Comparison of ENCODE assay signal across 8 cellular contexts in the genomic region with DNA sequence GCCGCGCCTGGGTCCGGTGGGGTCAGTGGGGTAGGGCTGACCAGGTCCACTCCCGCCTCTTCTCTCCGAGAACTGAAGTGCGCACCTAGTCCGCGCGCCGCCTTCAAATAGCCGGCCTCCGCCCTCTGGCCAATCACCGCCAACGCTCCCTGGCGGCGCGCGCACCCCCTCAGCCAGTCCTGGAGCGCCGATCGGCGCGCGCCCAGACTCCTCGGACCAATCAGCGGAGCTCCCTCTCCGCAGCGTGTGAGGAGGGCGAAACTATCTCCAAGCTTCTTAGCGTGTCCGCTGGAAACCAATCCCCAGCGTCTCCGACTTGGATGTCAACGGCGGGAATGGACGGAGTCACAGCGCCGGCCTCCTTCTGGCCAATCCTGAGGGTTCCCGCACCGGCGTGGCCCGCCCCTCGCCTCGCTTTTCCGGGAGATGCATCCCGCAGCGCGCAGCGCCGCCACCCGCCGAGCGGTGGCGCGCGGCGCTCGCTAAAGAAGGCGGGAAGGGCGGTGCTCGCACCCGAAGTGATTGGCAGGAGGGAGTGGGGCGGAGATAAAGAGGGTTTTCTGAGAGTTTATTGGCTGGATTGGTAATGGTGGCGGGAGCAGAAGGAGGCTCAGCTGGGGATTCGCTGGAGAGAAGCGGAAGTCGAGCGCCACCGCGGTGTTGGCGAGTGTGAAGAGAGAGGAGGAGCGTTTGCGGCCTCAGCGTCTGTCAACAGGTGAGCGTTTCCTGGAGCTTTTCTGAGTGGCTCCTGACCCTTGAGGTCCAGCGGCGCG. TPM values are rescaled to one million over a fixed set of nuclear protein-coding genes. Genes with fewer than 3 reads are reported as not detected.
A peak's percentile ranks its signal among the peaks of the same experiment; 100 is the strongest.
DNase-seq lines count a peak whose midpoint lies in the region; ATAC-seq, FAIRE-seq and TF ChIP-seq lines count a peak whose summit lies in the region.

A gene (minus strand): TSS at position 81 of the 773 bp plus-strand sequence. CDS start 133 bp downstream, outside the sequence.

- H3K36me3 Mint-ChIP-seq in T-cell (peaks cover 4% of the 10 kb centered on the region), type B pancreatic cell (no peaks in the 10 kb centered on the region)

- H3K27me3 Mint-ChIP-seq in T-cell, result no peaks in the 10 kb centered on the region
- H3K27me3 Mint-ChIP-seq in type B pancreatic cell, result no peaks in the 10 kb centered on the region

- H3K79me1 ChIP-seq in trophoblast cell (ENCODE audit: low read length), result peaks cover 7% of the 10 kb centered on the region

- POLR2A ChIA-PET in T-cell (lab: Charles Lee), result interaction anchor here in 1 of 2 donors (1.0 to 1.7 kb wide), 3 partner anchors 105 to 389 kb away, joined by 4 to 10 read pairs (median 6); a partner anchor contains a TSS

- H2BK120ac ChIP-seq in trophoblast cell (ENCODE audit: insufficient read depth, low read length, poor library complexity), result peak within 1 kb of the TSS; percentile 88

- H3K27me3 ChIP-seq in adrenal gland (no peaks in the 10 kb centered on the region), trophoblast cell (ENCODE audit: insufficient read depth, low read length) (no peaks in the 10 kb centered on the region)

- H3K27ac ChIP-seq in adrenal gland (peak within 1 kb of the TSS; percentile 91 to 99 (median 94)), trophoblast cell (ENCODE audit: low read depth, low read length) (peak within 1 kb of the TSS; percentile 78)

- H3K4me1 ChIP-seq in adrenal gland (replicated peaks in 1 of 2) (peaks cover 4 to 24% of the 10 kb centered on the region in 2 donors), trophoblast cell (ENCODE audit: control insufficient read depth in 1 of 2, insufficient read depth in 2 of 2, low read length in 2 of 2) (peaks cover 7 to 21% of the 10 kb centered on the region in 2 experiments)

- TF ChIP-seq CTCF in adrenal gland (IDR thresholded peaks at IDR 0.05) (peak; percentile 77 to 98 (median 80)), type B pancreatic cell (conservative IDR thresholded peaks at IDR 0.05) (peak; percentile 66)

- peak within 1 kb of the TSS; percentile 50 for H2BK5ac ChIP-seq in trophoblast cell (ENCODE audit: low read depth, low read length, poor library complexity)

- peak within 1 kb of the TSS; percentile 93 for H2AK5ac ChIP-seq in trophoblast cell (ENCODE audit: low read length)

- intact Hi-C loops in adrenal gland (cut with DNase I) (loop anchor here in 1 of 2 donors (10.0 kb wide), 1 partner anchor 52 kb away; a partner anchor contains a TSS), cardiac septum (cut with DNase I) (loop anchor here (1.0 to 5.0 kb wide), 3 partner anchors 19 to 64 kb away; a partner anchor contains a TSS)

- H4K8ac ChIP-seq in trophoblast cell (ENCODE audit: low read depth, low read length), result peak within 1 kb of the TSS; percentile 79

- peak within 1 kb of the TSS; percentile 93 for H2AFZ ChIP-seq in trophoblast cell (ENCODE audit: insufficient read depth, low read length, poor library complexity)

- H3K27ac Mint-ChIP-seq in T-cell, result peak within 1 kb of the TSS; percentile 90 to 92
- H3K27ac Mint-ChIP-seq in type B pancreatic cell, result peak within 1 kb of the TSS; percentile 97

- CTCF ChIA-PET in T-cell (lab: Charles Lee), result interaction anchor here (0.5 to 1.8 kb wide), 42 partner anchors 10 to 382 kb away, joined by 3 to 25 read pairs (median 4); a partner anchor contains a TSS

- DNase-seq in GM12892 (ENCODE audit: insufficient read length) (peak; percentile 99), NCI-H1436 treated with DMSO at 0.1 percent for 48 hours (lab: John Stamatoyannopoulos, UW) (peak; percentile 100), T-cell (peak; percentile 93 to 99 (median 97)), adrenal gland (peak; percentile 98 to 100 (median 100)), cardiac septum (ENCODE audit: low spot score) (peak; percentile 99), trophoblast cell (peak; percentile 100), type B pancreatic cell (ENCODE audit: extremely low spot score, unreplicated experiment) (peak; percentile 99)

- no peaks in the 10 kb centered on the region for H3K9me3 ChIP-seq in adrenal gland (replicated peaks in 1 of 3)
- no peaks in the 10 kb centered on the region for H3K9me3 ChIP-seq in trophoblast cell (ENCODE audit: insufficient read depth, low read depth, low read length)

- peak within 1 kb of the TSS; percentile 64 for H3K4ac ChIP-seq in trophoblast cell (ENCODE audit: low read depth, low read length)

- 0 to 1% (median 0%) methylated on average over 4 to 78 of the region's 78 CpGs for WGBS in adrenal gland, 4 donors
- WGBS in trophoblast cell (ENCODE audit: extremely low coverage, insufficient coverage, insufficient read length), result no CpG with 5 or more reads among the region's 78 CpGs

- no peak within 1 kb of the TSS for H3K23ac ChIP-seq in trophoblast cell (ENCODE audit: low read length)

- peak within 1 kb of the TSS; percentile 78 for H4K91ac ChIP-seq in trophoblast cell (ENCODE audit: low read depth, low read length)

- no peak within 1 kb of the TSS for H2BK12ac ChIP-seq in trophoblast cell (ENCODE audit: low read length)

- H3K36me3 ChIP-seq in adrenal gland (replicated peaks in 1 of 2), result no peaks in the 10 kb centered on the region
- no peaks in the 10 kb centered on the region for H3K36me3 ChIP-seq in trophoblast cell (ENCODE audit: control insufficient read depth in 1 of 2, insufficient read depth in 2 of 2, low read length in 2 of 2)

- H4K12ac ChIP-seq in trophoblast cell (ENCODE audit: low read depth, low read length), result peak within 1 kb of the TSS; percentile 65

- peak within 1 kb of the TSS; percentile 93 for H3K4me2 ChIP-seq in trophoblast cell (ENCODE audit: low read length)

- peak; percentile 94 for FAIRE-seq in GM12892 (lab: Jason Lieb, UNC)

- H3K4me3 Mint-ChIP-seq in T-cell (peak within 1 kb of the TSS; percentile 75 to 87 (median 82)), type B pancreatic cell (peak within 1 kb of the TSS; percentile 94)

- H3K9me3 Mint-ChIP-seq in T-cell (no peaks in the 10 kb centered on the region), type B pancreatic cell (no peaks in the 10 kb centered on the region)

- H3K4me1 Mint-ChIP-seq in T-cell (peaks cover 22 to 33% (median 30%) of the 10 kb centered on the region in 3 donors), type B pancreatic cell (ENCODE audit: unreplicated experiment) (peaks cover 32% of the 10 kb centered on the region)

- peak within 1 kb of the TSS; percentile 98 for H3K18ac ChIP-seq in trophoblast cell (ENCODE audit: low read length)

- TF ChIP-seq POLR2A in GM12892 (IDR thresholded peaks at IDR 0.05; ENCODE audit: low read depth, low read length) (peak; percentile 93), adrenal gland (IDR thresholded peaks at IDR 0.05) (peak; percentile 34 to 89)

- H3K4me3 ChIP-seq in adrenal gland (peak within 1 kb of the TSS; percentile 27 to 84 (median 58)), trophoblast cell (ENCODE audit: low read depth, low read length) (peak within 1 kb of the TSS; percentile 93)

- H3K9ac ChIP-seq in trophoblast cell (ENCODE audit: low read length), result peak within 1 kb of the TSS; percentile 73

- ATAC-seq in HG02852 (IDR thresholded peaks at IDR 0.05; ENCODE audit: unreplicated experiment), result peak; percentile 78
- ATAC-seq in T-cell (replicated peaks in 1 of 4), result peak; percentile 82 to 85 (median 84)

- peaks cover 6% of the 10 kb centered on the region for H3K79me2 ChIP-seq in trophoblast cell (ENCODE audit: control insufficient read depth, insufficient read depth, low read length, poor library complexity)

- peak within 1 kb of the TSS; percentile 87 for H3K14ac ChIP-seq in trophoblast cell (ENCODE audit: low read length)

RNA-seq across cellular contexts. Expression of the gene that starts here (rescaled TPM):
- 50.2 TPM for polyA plus RNA-seq in GM12892 (2012; ENCODE audit: missing spikeins)
- total RNA-seq in T-cell (1 to 10 TPM; 2.6 to 4.4 (median 3.3) TPM), adrenal gland (1 to 10 TPM in 7 of 8 donors, under 1 TPM in 1; 0.48 to 8.2 (median 2.2) TPM), cardiac septum (0.70 TPM), type B pancreatic cell (ENCODE audit: low replicate concordance) (14.8 and 27.4 TPM in 2 replicates)
- polyA plus RNA-seq in adrenal gland, result 1 to 10 TPM in 1 of 3 donors, under 1 TPM in 2; 0.72 to 1.6 (median 0.74) TPM
- 14.9 and 16.1 TPM in 2 replicates for polyA plus RNA-seq in trophoblast cell (2013)

Comparison
In these comparisons a context has a peak if more than half of its experiments do, and no peak if none do; other contexts are left out.
1. Peak in every context shown above with its lines: DNase-seq, ATAC-seq, H3K4me3 ChIP-seq and H3K27ac ChIP-seq.
2. Peak in DNase-seq in cardiac septum; RNA of the gene not detected or under 1 TPM.